Comparison of ENCODE assay signal across 33 cellular contexts in genomic region chr11:91904792-91905785, GRCh38.
"Had no signal": no experiment of that assay in that cellular context is flagged by ENCODE, and none has a peak within 500 bp of the region (broad histone marks: within the 10 kb centered on the region; RNA-seq: fewer than 3 reads in every experiment).

No MANE protein-coding gene starts in this region.

- H3K4me3 ChIP-seq: coronary artery, dorsolateral prefrontal cortex, pancreas, prostate gland, skin epidermis, suprapubic skin, tibial artery had no signal

- H3K27me3 ChIP-seq: brain microvascular endothelial cell, dorsolateral prefrontal cortex, pancreas, suprapubic skin, tibial artery had no signal

- H3K27ac ChIP-seq: brain microvascular endothelial cell, coronary artery, dorsolateral prefrontal cortex, pancreas, prostate gland, skin epidermis, suprapubic skin, tibial artery, WERI-Rb-1 had no signal

- H3K9me3 ChIP-seq: pancreas, prostate gland, suprapubic skin, tibial artery had no signal

- H3K4me1 ChIP-seq: pancreas, prostate gland, suprapubic skin, tibial artery had no signal

- H3K36me3 ChIP-seq: brain microvascular endothelial cell, pancreas, prostate gland, suprapubic skin, tibial artery, WERI-Rb-1 had no signal

- DNase-seq: activated CD4-positive, alpha-beta memory T cell treated with anti-CD3 and anti-CD28 coated beads, Interleukin-2, amount 10 ng/mL, durations not matched to agents 7 days and 5 days; activated CD4-positive, alpha-beta T cell treated with anti-CD3 and anti-CD28 coated beads for 48 hours; activated CD8-positive, alpha-beta memory T cell treated with anti-CD3 and anti-CD28 coated beads, Interleukin-2, amount 50 U/mL, for 48 hours; activated gamma-delta T cell; activated naive CD4-positive, alpha-beta T cell treated with anti-CD3 and anti-CD28 coated beads, Interleukin-2, amount 10 ng/mL, durations not matched to agents 7 days and 5 days; activated naive CD8-positive, alpha-beta T cell treated with anti-CD3 and anti-CD28 coated beads, Interleukin-2, amount 10 ng/mL, durations not matched to agents 7 days and 5 days; activated T-cell treated with anti-CD3 and anti-CD28 coated beads, Interleukin-2, amount 50 U/mL, for 24 hours; amniotic stem cell; brain microvascular endothelial cell; dorsolateral prefrontal cortex; effector memory CD8-positive, alpha-beta T cell; foreskin fibroblast; head of caudate nucleus; hypothalamus; immature natural killer cell; kidney; left colon; mammary epithelial cell; naive thymus-derived CD4-positive, alpha-beta T cell; pancreas; retina; stimulated activated CD4-positive, alpha-beta T cell treated with anti-CD3 and anti-CD28 coated beads, Interleukin-2, amount 100 ng/mL, for 24 hours; stimulated activated naive B cell treated with anti-CD40 and anti-IgM and Interleukin-4, amounts not matched to agents 10 μg/mL and 1 μg/mL and 100 μg/mL, for 72 hours; T-helper 17 cell; T1000; tibial artery; WERI-Rb-1 had no signal

- ATAC-seq: activated CD4-positive, CD25-positive, alpha-beta regulatory T cell treated with anti-CD3 and anti-CD28 coated beads, Interleukin-2, amount 50 U/mL, for 24 hours; effector memory CD8-positive, alpha-beta T cell; left colon; naive thymus-derived CD4-positive, alpha-beta T cell; sciatic nerve; stimulated activated naive B cell treated with anti-CD40 and anti-IgM and Interleukin-4, amounts not matched to agents 10 μg/mL and 1 μg/mL and 100 μg/mL, for 72 hours; T-helper 17 cell had no signal
